17 cellular contexts compared by ENCODE assay signal in genomic region chr17:80948961-80949450, GRCh38. TPM values are rescaled to one million over a fixed set of nuclear protein-coding genes. Genes with fewer than 3 reads are reported as not detected.
A peak's percentile ranks its signal among the peaks of the same experiment; 100 is the strongest.
DNase-seq lines count a peak whose midpoint lies in the region; ATAC-seq and TF ChIP-seq lines count a peak whose summit lies in the region.
"Had no signal": no experiment of that assay in that cellular context is flagged by ENCODE, and none has a peak within 500 bp of the region (broad histone marks: within the 10 kb centered on the region; RNA-seq: fewer than 3 reads in every experiment).

No MANE protein-coding gene starts in this region.

- no peaks in the 10 kb centered on the region for H3K4me1 ChIP-seq in HCT116 (ENCODE audit: control insufficient read depth in 1 of 2, insufficient read depth in 2 of 2, low read length in 2 of 2)
- H3K4me1 ChIP-seq: gastrocnemius medialis had no signal

- H3K4me3 Mint-ChIP-seq in activated T-helper 17 cell treated with anti-CD3 and anti-CD28 coated beads, Interleukin-2, amount 50 U/mL, for 72 hours: no peak overlapping the region
- H3K4me3 Mint-ChIP-seq: memory B cell, nephron progenitor cell had no signal

- H3K9me2 ChIP-seq in HCT116 (ENCODE audit: insufficient read depth): no peaks in the 10 kb centered on the region

- no TSS peak for BruUV-seq in HCT116 (replicated peaks; lab: Mats Ljungman, UMichigan)

- H3K4me1 Mint-ChIP-seq in activated T-helper 17 cell treated with anti-CD3 and anti-CD28 coated beads, Interleukin-2, amount 50 U/mL, for 72 hours: peaks cover 3% of the 10 kb centered on the region
- H3K4me1 Mint-ChIP-seq: memory B cell, nephron progenitor cell had no signal

- peaks cover 100% of the 10 kb centered on the region for H3K36me3 Mint-ChIP-seq in activated T-helper 17 cell treated with anti-CD3 and anti-CD28 coated beads, Interleukin-2, amount 50 U/mL, for 72 hours (ENCODE audit: low read depth)

- CTCF ChIA-PET in HCT116 (lab: Charles Lee): no interaction called here

- H2AFZ ChIP-seq in HCT116 (ENCODE audit: low read depth, low read length, poor library complexity, severe bottlenecking): no peak overlapping the region

- RAD21 ChIA-PET in HCT116 (lab: Charles Lee; ENCODE audit: low non-redundant PET in 1 of 2, low total read pairs in 2 of 2, uncharacterized antibody in 2 of 2, unreplicated experiment in 2 of 2): no interaction called here

- H3K27ac Mint-ChIP-seq in activated T-helper 17 cell treated with anti-CD3 and anti-CD28 coated beads, Interleukin-2, amount 50 U/mL, for 72 hours: no peak overlapping the region
- H3K27ac Mint-ChIP-seq: memory B cell, nephron progenitor cell had no signal

- peak; percentile 32; the same call in 1 of the 2 replicates for TF ChIP-seq RAD21 in HCT116 (IDR thresholded peaks at IDR 0.05; ENCODE audit: low read depth)

- no peak overlapping the region for H3K4me3 ChIP-seq in HCT116 (replicated peaks in 1 of 2; ENCODE audit: low read depth in 1 of 2, low read length in 2 of 2)
- no peak overlapping the region for H3K4me3 ChIP-seq in choroid plexus epithelial cell (ENCODE audit: low read depth, low read length)
- H3K4me3 ChIP-seq: gastrocnemius medialis had no signal

- no peak overlapping the region for H3K9ac ChIP-seq in HCT116 (ENCODE audit: low read length)

- H3K27me3 ChIP-seq in HCT116 (ENCODE audit: insufficient read depth, low read length): no peaks in the 10 kb centered on the region
- H3K27me3 ChIP-seq: gastrocnemius medialis had no signal

- H3K9me3 Mint-ChIP-seq in activated T-helper 17 cell treated with anti-CD3 and anti-CD28 coated beads, Interleukin-2, amount 50 U/mL, for 72 hours: no peaks in the 10 kb centered on the region
- H3K9me3 Mint-ChIP-seq: memory B cell, nephron progenitor cell had no signal

- intact Hi-C loops in HCT116 (cut with micrococcal nuclease): no loop called here

- H3K79me2 ChIP-seq in HCT116 (ENCODE audit: insufficient read depth, low read length): no peaks in the 10 kb centered on the region

- TF ChIP-seq CTCF in HCT116 (IDR thresholded peaks at IDR 0.05 in 2 of 3, conservative IDR thresholded peaks at IDR 0.05 in 1 of 3; ENCODE audit: borderline replicate concordance in 1 of 3, insufficient read depth in 1 of 3, low read depth in 2 of 3, low read length in 2 of 3) (no peak), choroid plexus epithelial cell (conservative IDR thresholded peaks at IDR 0.05; ENCODE audit: low read depth, low read length) (peak; percentile 20)

- H3K4me2 ChIP-seq in HCT116 (ENCODE audit: low read length): no peak overlapping the region

- H3K27ac ChIP-seq in HCT116 (ENCODE audit: low read depth, low read length): no peak overlapping the region
- H3K27ac ChIP-seq: gastrocnemius medialis had no signal

- POLR2A ChIA-PET in HCT116 (lab: Charles Lee): no interaction called here

- H3K9me3 ChIP-seq in HCT116 (ENCODE audit: control insufficient read depth in 1 of 2, insufficient read depth in 1 of 2, low read depth in 1 of 2, low read length in 2 of 2): no peaks in the 10 kb centered on the region
- H3K9me3 ChIP-seq: gastrocnemius medialis had no signal

- peaks cover 7 to 20% of the 10 kb centered on the region in 2 experiments; a peak in 3 of 4 replicates for H3K36me3 ChIP-seq in HCT116 (ENCODE audit: control insufficient read depth in 1 of 2, insufficient read depth in 2 of 2, low read length in 2 of 2)

- no peak for TF ChIP-seq POLR2A in HCT116 (IDR thresholded peaks at IDR 0.05; ENCODE audit: borderline replicate concordance, extremely low read depth, insufficient read depth, insufficient read length)

- DNase-seq in A172 (ENCODE audit: low spot score): peak; percentile 32
- no peak for DNase-seq in HCT116 (ENCODE audit: low read depth, low spot score)
- DNase-seq in choroid plexus epithelial cell (ENCODE audit: low read depth): no peak
- DNase-seq in myocyte (ENCODE audit: low read depth): peak; percentile 91
- no peak for DNase-seq in NCI-H1694 treated with DMSO at 0.1 percent for 48 hours (lab: John Stamatoyannopoulos, UW)
- DNase-seq in NCI-H2081 (lab: John Stamatoyannopoulos, UW): no peak
- no peak for DNase-seq in NCI-H1930 (lab: John Stamatoyannopoulos, UW)
- DNase-seq: activated CD4-positive, alpha-beta T cell treated with anti-CD3 and anti-CD28 coated beads, Interleukin-2, amount 50 U/mL, for 48 hours; amniotic stem cell; cortex of kidney; gastrocnemius medialis; NCI-H1436; NCI-H226; nephron progenitor cell; retina had no signal

- peak; percentile 5; the same call in 1 of the 2 replicates for ATAC-seq in HCT116
- ATAC-seq in activated T-helper 17 cell treated with anti-CD3 and anti-CD28 coated beads, Interleukin-2, amount 50 U/mL, for 72 hours (replicated peaks): no peak
- ATAC-seq: gastrocnemius medialis had no signal

- H4K20me1 ChIP-seq in HCT116 (ENCODE audit: insufficient read depth): no peaks in the 10 kb centered on the region

- no peaks in the 10 kb centered on the region for H3K27me3 Mint-ChIP-seq in activated T-helper 17 cell treated with anti-CD3 and anti-CD28 coated beads, Interleukin-2, amount 50 U/mL, for 72 hours
- H3K27me3 Mint-ChIP-seq: memory B cell had no signal

TF ChIP-seq in HCT116, 20 proteins besides CTCF, POLR2A, EP300 and RAD21:
- TF ChIP-seq POLR2AphosphoS5 (IDR thresholded peaks at IDR 0.05; ENCODE audit: low read depth, low read length) (no peak), MAX (IDR thresholded peaks at IDR 0.05) (no peak), ZNF274 (IDR thresholded peaks at IDR 0.05; ENCODE audit: low read depth, low read length) (no peak), SP1 (IDR thresholded peaks at IDR 0.05; ENCODE audit: low read depth) (no peak), ZBTB33 (IDR thresholded peaks at IDR 0.05; ENCODE audit: extremely low read depth, insufficient replicate concordance, low read length) (no peak), EZH2phosphoT487 (IDR thresholded peaks at IDR 0.05; ENCODE audit: borderline replicate concordance) (no peak), ZFX (IDR thresholded peaks at IDR 0.05) (no peak), TCF7L2 (IDR thresholded peaks at IDR 0.05; ENCODE audit: borderline replicate concordance, extremely low read depth, insufficient read depth, insufficient read length) (no peak), EGR1 (IDR thresholded peaks at IDR 0.05; ENCODE audit: low read depth) (no peak), SRF (IDR thresholded peaks at IDR 0.05; ENCODE audit: low read depth) (no peak), JUND (IDR thresholded peaks at IDR 0.05) (no peak), REST (IDR thresholded peaks at IDR 0.05; ENCODE audit: low read depth) (no peak), ELF1 (IDR thresholded peaks at IDR 0.05; ENCODE audit: borderline replicate concordance, low read depth) (no peak)

RNA-seq across cellular contexts. Expression of gene CHMP6, which starts 42.6 kb away (rescaled TPM):
- total RNA-seq in A172 (2014; rRNA removed; shearing (Covaris generic)): 14.4 and 15.1 TPM in 2 replicates
- total RNA-seq in HCT116 (2021; ENCODE audit: unreplicated experiment) (22.0 TPM), myocyte (14.8 and 18.0 TPM in 2 replicates)
- polyA plus RNA-seq in HCT116 (2012): 14.7 and 15.2 TPM in 2 replicates
- 31.3 TPM for polyA plus RNA-seq in myocyte (2012)
- 10 to 100 TPM; 17.2 to 19.8 TPM for total RNA-seq in activated T-helper 17 cell treated with anti-CD3 and anti-CD28 coated beads, Interleukin-2, amount 50 U/mL, for 72 hours

Comparison
In these comparisons a context has a peak if more than half of its experiments do, and no peak if none do; other contexts are left out.
1. DNase-seq: peak in A172 (single experiment) and myocyte (single experiment); none in HCT116 (single experiment), choroid plexus epithelial cell (single experiment), NCI-H1694 treated with DMSO at 0.1 percent for 48 hours (single experiment), NCI-H2081 (0 of 2) and NCI-H1930 (0 of 2).